Comparison of ENCODE assay signal across 1 cellular context in genomic region chr3:125914768-125915426, GRCh38.
TF ChIP-seq lines count a peak whose summit lies in the region.

No MANE protein-coding gene starts in this region.

TF ChIP-seq in HEK293, 187 proteins besides CTCF, POLR2A, EP300 and RAD21 (continued from another document):
- TF ChIP-seq PRDM10 (tag by site-specific recombination; IDR thresholded peaks at IDR 0.05), result peak; percentile 58
